Comparison of ENCODE assay signal across 1 cellular context in the genomic region with DNA sequence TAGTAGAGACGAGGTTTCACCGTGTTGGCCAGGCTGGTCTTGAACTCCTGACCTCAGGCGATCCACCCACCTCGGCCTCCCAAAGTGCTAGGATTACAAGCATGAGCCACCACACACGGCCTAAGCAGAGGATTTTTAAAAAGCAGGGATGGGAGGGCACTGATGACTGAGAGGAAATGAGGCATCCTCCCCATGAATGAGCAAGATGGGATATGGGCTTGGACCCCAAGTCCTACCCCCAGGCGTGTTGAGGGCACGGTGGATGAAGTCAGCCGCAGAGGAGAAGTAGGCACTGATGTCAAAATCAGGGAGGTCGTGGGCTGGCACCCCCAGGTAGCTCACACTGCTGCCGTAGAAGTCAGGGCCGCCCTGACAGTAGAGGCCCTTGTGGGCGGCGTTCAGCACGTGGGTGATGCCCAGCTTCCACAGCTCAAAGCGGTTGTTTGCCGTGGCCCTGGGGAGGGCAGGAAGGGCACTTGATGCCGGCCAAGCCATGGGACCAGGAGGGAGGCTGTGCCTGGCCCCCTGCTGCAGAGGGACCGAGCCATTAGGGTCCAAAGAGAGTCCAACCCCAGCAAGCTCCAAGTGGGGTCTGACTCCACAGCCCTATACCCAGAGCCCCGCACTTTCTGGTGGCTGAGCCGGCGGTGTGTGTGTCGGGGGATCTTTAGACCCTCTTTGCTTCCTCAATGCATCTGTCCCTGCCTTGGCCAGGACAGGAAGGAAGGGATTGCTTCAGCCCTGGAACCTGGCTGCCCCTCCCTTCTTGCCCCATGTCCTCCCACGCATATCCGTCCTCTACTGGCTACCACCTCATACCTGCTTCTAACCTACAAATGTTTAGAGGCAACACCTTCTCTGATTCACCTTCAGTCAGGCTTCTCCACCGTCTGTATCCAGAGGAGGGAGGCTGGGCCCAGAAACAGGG.
A peak's percentile ranks its signal among the peaks of the same experiment; 100 is the strongest.
TF ChIP-seq lines count a peak whose summit lies in the region.

No MANE protein-coding gene starts in this region.

TF ChIP-seq in K562, 482 proteins besides CTCF, POLR2A, EP300 and RAD21 (continued from another document and continues in another):
- no peak for TF ChIP-seq AFF4 (CRISPR knock-in tag; IDR thresholded peaks at IDR 0.05)
- TF ChIP-seq CREB5 (CRISPR knock-in tag; IDR thresholded peaks at IDR 0.05), result no peak
- TF ChIP-seq ZNF140 (CRISPR knock-in tag; IDR thresholded peaks at IDR 0.05), result no peak
- TF ChIP-seq RBM22 (IDR thresholded peaks at IDR 0.05; ENCODE audit: low read depth, low read length, poor library complexity, severe bottlenecking), result no peak
- TF ChIP-seq NFRKB (IDR thresholded peaks at IDR 0.05; ENCODE audit: low read depth), result no peak
- TF ChIP-seq PYGO2 (tag; IDR thresholded peaks at IDR 0.05), result no peak
- TF ChIP-seq, protein P1, sequence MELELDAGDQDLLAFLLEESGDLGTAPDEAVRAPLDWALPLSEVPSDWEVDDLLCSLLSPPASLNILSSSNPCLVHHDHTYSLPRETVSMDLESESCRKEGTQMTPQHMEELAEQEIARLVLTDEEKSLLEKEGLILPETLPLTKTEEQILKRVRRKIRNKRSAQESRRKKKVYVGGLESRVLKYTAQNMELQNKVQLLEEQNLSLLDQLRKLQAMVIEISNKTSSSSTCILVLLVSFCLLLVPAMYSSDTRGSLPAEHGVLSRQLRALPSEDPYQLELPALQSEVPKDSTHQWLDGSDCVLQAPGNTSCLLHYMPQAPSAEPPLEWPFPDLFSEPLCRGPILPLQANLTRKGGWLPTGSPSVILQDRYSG (tag; conservative IDR thresholded peaks at IDR 0.05; ENCODE audit: low read depth), result no peak
- TF ChIP-seq, protein P2, sequence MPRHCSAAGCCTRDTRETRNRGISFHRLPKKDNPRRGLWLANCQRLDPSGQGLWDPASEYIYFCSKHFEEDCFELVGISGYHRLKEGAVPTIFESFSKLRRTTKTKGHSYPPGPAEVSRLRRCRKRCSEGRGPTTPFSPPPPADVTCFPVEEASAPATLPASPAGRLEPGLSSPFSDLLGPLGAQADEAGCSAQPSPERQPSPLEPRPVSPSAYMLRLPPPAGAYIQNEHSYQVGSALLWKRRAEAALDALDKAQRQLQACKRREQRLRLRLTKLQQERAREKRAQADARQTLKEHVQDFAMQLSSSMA (CRISPR knock-in tag; IDR thresholded peaks at IDR 0.05), result no peak; the same call in 1 of the 2 replicates
- TF ChIP-seq, protein P3, sequence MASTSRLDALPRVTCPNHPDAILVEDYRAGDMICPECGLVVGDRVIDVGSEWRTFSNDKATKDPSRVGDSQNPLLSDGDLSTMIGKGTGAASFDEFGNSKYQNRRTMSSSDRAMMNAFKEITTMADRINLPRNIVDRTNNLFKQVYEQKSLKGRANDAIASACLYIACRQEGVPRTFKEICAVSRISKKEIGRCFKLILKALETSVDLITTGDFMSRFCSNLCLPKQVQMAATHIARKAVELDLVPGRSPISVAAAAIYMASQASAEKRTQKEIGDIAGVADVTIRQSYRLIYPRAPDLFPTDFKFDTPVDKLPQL (IDR thresholded peaks at IDR 0.05; ENCODE audit: extremely low read depth, insufficient read length), result no peak
- no peak for TF ChIP-seq ZNF316 (IDR thresholded peaks at IDR 0.05)
- TF ChIP-seq FOXJ2 (tag; IDR thresholded peaks at IDR 0.05), result no peak
- TF ChIP-seq PATZ1 (CRISPR knock-in tag; IDR thresholded peaks at IDR 0.05; ENCODE audit: borderline replicate concordance), result no peak
- no peak for TF ChIP-seq POLR2AphosphoS2 (IDR thresholded peaks at IDR 0.05; ENCODE audit: low read length)
- no peak for TF ChIP-seq SMAD3 (CRISPR knock-in tag; conservative IDR thresholded peaks at IDR 0.05)
- TF ChIP-seq ZNF551 (CRISPR knock-in tag; IDR thresholded peaks at IDR 0.05), result no peak
- TF ChIP-seq, protein P4, sequence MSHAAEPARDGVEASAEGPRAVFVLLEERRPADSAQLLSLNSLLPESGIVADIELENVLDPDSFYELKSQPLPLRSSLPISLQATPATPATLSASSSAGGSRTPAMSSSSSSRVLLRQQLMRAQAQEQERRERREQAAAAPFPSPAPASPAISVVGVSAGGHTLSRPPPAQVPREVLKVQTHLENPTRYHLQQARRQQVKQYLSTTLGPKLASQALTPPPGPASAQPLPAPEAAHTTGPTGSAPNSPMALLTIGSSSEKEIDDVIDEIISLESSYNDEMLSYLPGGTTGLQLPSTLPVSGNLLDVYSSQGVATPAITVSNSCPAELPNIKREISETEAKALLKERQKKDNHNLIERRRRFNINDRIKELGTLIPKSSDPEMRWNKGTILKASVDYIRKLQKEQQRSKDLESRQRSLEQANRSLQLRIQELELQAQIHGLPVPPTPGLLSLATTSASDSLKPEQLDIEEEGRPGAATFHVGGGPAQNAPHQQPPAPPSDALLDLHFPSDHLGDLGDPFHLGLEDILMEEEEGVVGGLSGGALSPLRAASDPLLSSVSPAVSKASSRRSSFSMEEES (CRISPR knock-in tag; IDR thresholded peaks at IDR 0.05), result no peak
- no peak for TF ChIP-seq ZBTB34 (CRISPR knock-in tag; IDR thresholded peaks at IDR 0.05)
- no peak for TF ChIP-seq JUN (IDR thresholded peaks at IDR 0.05; ENCODE audit: borderline replicate concordance, low read depth, low read length)
- no peak for TF ChIP-seq JUN (CRISPR knock-in tag; IDR thresholded peaks at IDR 0.05; ENCODE audit: borderline replicate concordance)
- peak; percentile 77 for TF ChIP-seq CEBPB (tag; IDR thresholded peaks at IDR 0.05)
- no peak for TF ChIP-seq ZNF174 (CRISPR knock-in tag; IDR thresholded peaks at IDR 0.05)
- no peak for TF ChIP-seq ZKSCAN8 (CRISPR knock-in tag; IDR thresholded peaks at IDR 0.05)
- no peak for TF ChIP-seq ZNF507 (tag; conservative IDR thresholded peaks at IDR 0.05)
- no peak for TF ChIP-seq C11orf30 (IDR thresholded peaks at IDR 0.05; ENCODE audit: low read depth)
- TF ChIP-seq, protein P5, sequence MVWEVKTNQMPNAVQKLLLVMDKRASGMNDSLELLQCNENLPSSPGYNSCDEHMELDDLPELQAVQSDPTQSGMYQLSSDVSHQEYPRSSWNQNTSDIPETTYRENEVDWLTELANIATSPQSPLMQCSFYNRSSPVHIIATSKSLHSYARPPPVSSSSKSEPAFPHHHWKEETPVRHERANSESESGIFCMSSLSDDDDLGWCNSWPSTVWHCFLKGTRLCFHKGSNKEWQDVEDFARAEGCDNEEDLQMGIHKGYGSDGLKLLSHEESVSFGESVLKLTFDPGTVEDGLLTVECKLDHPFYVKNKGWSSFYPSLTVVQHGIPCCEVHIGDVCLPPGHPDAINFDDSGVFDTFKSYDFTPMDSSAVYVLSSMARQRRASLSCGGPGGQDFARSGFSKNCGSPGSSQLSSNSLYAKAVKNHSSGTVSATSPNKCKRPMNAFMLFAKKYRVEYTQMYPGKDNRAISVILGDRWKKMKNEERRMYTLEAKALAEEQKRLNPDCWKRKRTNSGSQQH (CRISPR knock-in tag; IDR thresholded peaks at IDR 0.05), result no peak
- no peak for TF ChIP-seq ZNF431 (CRISPR knock-in tag; IDR thresholded peaks at IDR 0.05)
- TF ChIP-seq STAT5B (CRISPR knock-in tag; IDR thresholded peaks at IDR 0.05), result no peak
- TF ChIP-seq SIN3A (IDR thresholded peaks at IDR 0.05; ENCODE audit: borderline replicate concordance in 2 of 2, control insufficient read depth in 1 of 2, low read depth in 2 of 2, low read length in 2 of 2), result no peak
- no peak for TF ChIP-seq HDGF (IDR thresholded peaks at IDR 0.05)
- TF ChIP-seq MYC (IDR thresholded peaks at IDR 0.05; ENCODE audit: low read depth, low read length), result no peak
- no peak for TF ChIP-seq MYC (CRISPR knock-in tag; IDR thresholded peaks at IDR 0.05; ENCODE audit: borderline replicate concordance, low read depth)
- TF ChIP-seq EP400 (IDR thresholded peaks at IDR 0.05), result no peak
- no peak for TF ChIP-seq ZNF134 (CRISPR knock-in tag; conservative IDR thresholded peaks at IDR 0.05)
- no peak for TF ChIP-seq PHB2 (IDR thresholded peaks at IDR 0.05; ENCODE audit: low read depth)
- TF ChIP-seq ZBTB17 (CRISPR knock-in tag; IDR thresholded peaks at IDR 0.05), result no peak
- no peak for TF ChIP-seq MAFF (IDR thresholded peaks at IDR 0.05; ENCODE audit: low read length)
- TF ChIP-seq ZBTB2 (IDR thresholded peaks at IDR 0.05), result no peak
- TF ChIP-seq ZNF77 (CRISPR knock-in tag; IDR thresholded peaks at IDR 0.05), result no peak
- no peak for TF ChIP-seq CHCHD3 (CRISPR knock-in tag; IDR thresholded peaks at IDR 0.05)
- no peak for TF ChIP-seq RAD51 (IDR thresholded peaks at IDR 0.05; ENCODE audit: borderline replicate concordance, low read depth)
- TF ChIP-seq ILF3 (IDR thresholded peaks at IDR 0.05; ENCODE audit: borderline replicate concordance), result no peak
- no peak for TF ChIP-seq SIN3B (IDR thresholded peaks at IDR 0.05; ENCODE audit: low read depth)
- no peak for TF ChIP-seq PURB (CRISPR knock-in tag; IDR thresholded peaks at IDR 0.05; ENCODE audit: low read depth)
- no peak for TF ChIP-seq TRIM25 (IDR thresholded peaks at IDR 0.05; ENCODE audit: borderline replicate concordance)
